In genomic region chr15:93415576-93415975, GRCh38 we compare ENCODE assay signal across 8 cellular contexts.
"Had no signal": no experiment of that assay in that cellular context is flagged by ENCODE, and none has a peak within 500 bp of the region (broad histone marks: within the 10 kb centered on the region; RNA-seq: fewer than 3 reads in every experiment).

No MANE protein-coding gene starts in this region.

- H3K27ac Mint-ChIP-seq: IgD-negative memory B cell had no signal

- H2AFZ ChIP-seq: GM23248 had no signal

- H3K27me3 Mint-ChIP-seq: IgD-negative memory B cell had no signal

- H3K4me3 ChIP-seq: GM23248 had no signal

- H3K36me3 Mint-ChIP-seq: IgD-negative memory B cell had no signal

- FAIRE-seq: HepG2 had no signal

- H3K9ac ChIP-seq: GM23248 had no signal

- H3K27ac ChIP-seq: GM23248, HL-60 had no signal

- H3K4me3 Mint-ChIP-seq: IgD-negative memory B cell had no signal

- DNase-seq: GM23248, GOT3, H7, HCEC 1CT, KBM-7 had no signal
